In the genomic region with DNA sequence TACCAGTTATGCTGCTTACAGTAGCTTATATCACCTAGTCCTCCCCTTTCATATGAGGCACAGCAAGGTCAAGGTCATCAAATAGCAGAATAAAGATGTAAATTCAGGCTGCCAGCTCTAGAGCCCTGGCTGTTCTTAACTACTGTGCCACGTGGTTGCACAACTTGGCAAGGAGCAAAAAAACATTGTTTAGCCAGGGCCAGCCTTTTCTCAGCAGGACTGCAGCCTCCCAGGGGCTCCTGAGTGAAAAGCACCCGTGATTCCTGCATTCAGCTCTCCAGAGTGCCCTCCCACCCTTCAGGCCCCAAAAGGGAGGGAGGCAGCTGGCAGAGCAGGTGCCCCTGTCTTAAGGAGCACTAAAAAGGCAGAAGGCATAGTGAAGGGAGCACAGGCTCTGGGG, we compare ENCODE assay signal across 13 cellular contexts. TPM values are rescaled to one million over a fixed set of nuclear protein-coding genes. Genes with fewer than 3 reads are reported as not detected.
DNase-seq lines count a peak whose midpoint lies in the region; ATAC-seq and TF ChIP-seq lines count a peak whose summit lies in the region.
"Had no signal": no experiment of that assay in that cellular context is flagged by ENCODE, and none has a peak within 500 bp of the region (broad histone marks: within the 10 kb centered on the region; RNA-seq: fewer than 3 reads in every experiment).

No MANE protein-coding gene starts in this region.

- H3K4me1 Mint-ChIP-seq in brain: peaks cover 44% of the 10 kb centered on the region

- TF ChIP-seq CTCF in brain (conservative IDR thresholded peaks at IDR 0.05): no peak
- TF ChIP-seq CTCF in tibial artery (IDR thresholded peaks at IDR 0.05): no peak

- intact Hi-C loops in tibial artery (cut with DNase I; ENCODE audit: low total_unique reads): no loop called here

- H3K4me3 ChIP-seq in tibial artery: no peak overlapping the region

- no peaks in the 10 kb centered on the region for H3K27me3 ChIP-seq in tibial artery

- ATAC-seq in left lobe of liver (peak; percentile 91), HG02970 (IDR thresholded peaks at IDR 0.05; ENCODE audit: low FRiP score, unreplicated experiment) (no peak), GM19467 (IDR thresholded peaks at IDR 0.05; ENCODE audit: unreplicated experiment) (no peak)

- peak overlapping the region in 1 of 5 experiments; percentile 41 for H3K4me3 Mint-ChIP-seq in brain
- H3K4me3 Mint-ChIP-seq: activated T-cell treated with anti-CD3 and anti-CD28 coated beads, Interleukin-2, amount 50 U/mL, for 24 hours had no signal

- peak overlapping the region in 1 of 2 donors; percentile 14 for H3K27ac ChIP-seq in tibial artery

- H3K9me3 Mint-ChIP-seq in brain: peaks cover 0 to 3% (median 0%) of the 10 kb centered on the region in 5 experiments
- H3K9me3 Mint-ChIP-seq: activated T-cell treated with anti-CD3 and anti-CD28 coated beads, Interleukin-2, amount 50 U/mL, for 24 hours had no signal

- DNase-seq in NCI-H2196 (lab: John Stamatoyannopoulos, UW; ENCODE audit: unreplicated experiment): peak; percentile 6
- DNase-seq in NCI-H2196 treated with DMSO at 0.1 percent for 48 hours (lab: John Stamatoyannopoulos, UW; ENCODE audit: unreplicated experiment): no peak
- DNase-seq in left lobe of liver (ENCODE audit: low spot score): peak; percentile 65
- DNase-seq in tibial artery: peak; percentile 30 to 70
- no peak for DNase-seq in DMS53 treated with DMSO at 0.1 percent for 48 hours (lab: John Stamatoyannopoulos, UW; ENCODE audit: unreplicated experiment)
- DNase-seq: ACHN; activated T-cell treated with anti-CD3 and anti-CD28 coated beads, Interleukin-2, amount 50 U/mL, for 24 hours; effector CD4-positive, alpha-beta T cell; stimulated activated CD4-positive, alpha-beta T cell treated with anti-CD3 and anti-CD28 coated beads, Interleukin-1b, Interleukin-23, amount 100 ng/mL, for 48 hours; T-helper 1 cell had no signal

- no peaks in the 10 kb centered on the region for H3K9me3 ChIP-seq in tibial artery

- peak overlapping the region in 4 of 5 experiments; percentile 72 to 94 (median 82) for H3K27ac Mint-ChIP-seq in brain
- H3K27ac Mint-ChIP-seq: activated T-cell treated with anti-CD3 and anti-CD28 coated beads, Interleukin-2, amount 50 U/mL, for 24 hours had no signal

- no peaks in the 10 kb centered on the region for H3K36me3 Mint-ChIP-seq in brain

- no peaks in the 10 kb centered on the region for H3K36me3 ChIP-seq in tibial artery

- peaks cover 9% of the 10 kb centered on the region for H3K27me3 Mint-ChIP-seq in brain
- H3K27me3 Mint-ChIP-seq: activated T-cell treated with anti-CD3 and anti-CD28 coated beads, Interleukin-2, amount 50 U/mL, for 24 hours had no signal

- peaks cover 0 to 19% (median 10%) of the 10 kb centered on the region in 4 donors for H3K4me1 ChIP-seq in tibial artery

RNA-seq across cellular contexts. Expression of gene TM9SF3, which starts 31.8 kb away (rescaled TPM):
- polyA plus RNA-seq in brain (ENCODE audit: insufficient read depth, low read depth, low replicate concordance): 26.6 TPM
- 69.7 TPM for total RNA-seq in left lobe of liver

Comparison
In these comparisons a context has a peak if more than half of its experiments do, and no peak if none do; other contexts are left out.
1. DNase-seq: peak in NCI-H2196 (single experiment), left lobe of liver (single experiment) and tibial artery (2 of 2); none in NCI-H2196 treated with DMSO at 0.1 percent for 48 hours (single experiment) and DMS53 treated with DMSO at 0.1 percent for 48 hours (single experiment).